8 cellular contexts compared by ENCODE assay signal in genomic region chr10:27100800-27101347, GRCh38. TPM values are rescaled to one million over a fixed set of nuclear protein-coding genes. Genes with fewer than 3 reads are reported as not detected.
A peak's percentile ranks its signal among the peaks of the same experiment; 100 is the strongest.
DNase-seq lines count a peak whose midpoint lies in the region; ATAC-seq and TF ChIP-seq lines count a peak whose summit lies in the region.

No MANE protein-coding gene starts in this region.

- H3F3A ChIP-seq in PC-9 (ENCODE audit: insufficient read depth, low read depth) = no peaks in the 10 kb centered on the region

- H3K4me2 ChIP-seq in PC-9 = peak overlapping the region; percentile 94

- H3K79me2 ChIP-seq in PC-9 (ENCODE audit: low read depth) = peaks cover 13% of the 10 kb centered on the region; the same call in 1 of the 2 replicates

- WGBS in suprapubic skin = 49% methylated on average over 14 of the region's 14 CpGs

- CTCF ChIA-PET in PC-9 (lab: Charles Lee) = no interaction called here

- H3K27me3 ChIP-seq in PC-9 (ENCODE audit: insufficient read depth, low read depth) (no peaks in the 10 kb centered on the region), lower lobe of right lung (ENCODE audit: low read depth) (no peaks in the 10 kb centered on the region), suprapubic skin (no peaks in the 10 kb centered on the region)

- DNase-seq in DMS53 (lab: John Stamatoyannopoulos, UW) (peak; percentile 70), DMS53 treated with DMSO at 0.1 percent for 48 hours (lab: John Stamatoyannopoulos, UW; ENCODE audit: unreplicated experiment) (no peak), PC-9 (peak in 1 of 2 experiments; percentile 2), cardiac fibroblast (ENCODE audit: low read depth in 2 of 2) (no peak), lower lobe of right lung (no peak), suprapubic skin (ENCODE audit: low spot score in 2 of 2) (no peak), GF-D8 (lab: John Stamatoyannopoulos, UW) (no peak), NCI-H1105 (lab: John Stamatoyannopoulos, UW) (no peak)

- H3K9me3 ChIP-seq in PC-9 (ENCODE audit: insufficient read depth, low read depth) = no peaks in the 10 kb centered on the region
- H3K9me3 ChIP-seq in lower lobe of right lung = no peaks in the 10 kb centered on the region
- no peaks in the 10 kb centered on the region for H3K9me3 ChIP-seq in suprapubic skin

- POLR2A ChIA-PET in PC-9 (lab: Charles Lee; ENCODE audit: unreplicated experiment) = no interaction called here

- H4K20me1 ChIP-seq in PC-9 (ENCODE audit: insufficient read depth) = no peaks in the 10 kb centered on the region

- peak; percentile 3 to 32 for ATAC-seq in lower lobe of right lung

- H3K4me3 ChIP-seq in PC-9 (peak overlapping the region; percentile 81), cardiac fibroblast (replicated peaks in 1 of 2; ENCODE audit: low read depth in 2 of 2, low read length in 2 of 2) (peak overlapping the region; percentile 69 to 81), lower lobe of right lung (peak overlapping the region; percentile 86), suprapubic skin (peak overlapping the region; percentile 75)

- no peaks in the 10 kb centered on the region for H3K4me1 ChIP-seq in PC-9 (replicated peaks; ENCODE audit: insufficient read depth)
- H3K4me1 ChIP-seq in lower lobe of right lung = peaks cover 17% of the 10 kb centered on the region
- peaks cover 8% of the 10 kb centered on the region for H3K4me1 ChIP-seq in suprapubic skin

- intact Hi-C loops in PC-9 (cut with micrococcal nuclease; ENCODE audit: unreplicated experiment) (no loop called here), lower lobe of right lung (cut with DNase I) (no loop called here)

- TF ChIP-seq EP300 in suprapubic skin (IDR thresholded peaks at IDR 0.05) = no peak

- peak overlapping the region; percentile 95 for H2AFZ ChIP-seq in PC-9

- H3K9me2 ChIP-seq in PC-9 (ENCODE audit: insufficient read depth) = no peaks in the 10 kb centered on the region

- H3K36me3 ChIP-seq in PC-9 (ENCODE audit: low read depth) = no peaks in the 10 kb centered on the region
- H3K36me3 ChIP-seq in lower lobe of right lung = peaks cover 6% of the 10 kb centered on the region
- no peaks in the 10 kb centered on the region for H3K36me3 ChIP-seq in suprapubic skin

- TF ChIP-seq CTCF in PC-9 (conservative IDR thresholded peaks at IDR 0.05) (no peak), cardiac fibroblast (IDR thresholded peaks at IDR 0.05; ENCODE audit: low read depth, low read length) (no peak), lower lobe of right lung (IDR thresholded peaks at IDR 0.05) (no peak), suprapubic skin (IDR thresholded peaks at IDR 0.05) (no peak)

- H3K27ac ChIP-seq in PC-9 (no peak overlapping the region), lower lobe of right lung (peak overlapping the region; percentile 89), suprapubic skin (peak overlapping the region; percentile 91)

- no TSS peak for BruUV-seq in PC-9 (replicated peaks; lab: Mats Ljungman, UMichigan)

- TF ChIP-seq POLR2A in suprapubic skin (IDR thresholded peaks at IDR 0.05) = no peak

RNA-seq across cellular contexts. Expression of gene ANKRD26, which starts 0.6 kb away (rescaled TPM):
- 10.6 and 12.9 TPM in 2 replicates for total RNA-seq in PC-9 (2021)
- 7.5 TPM for total RNA-seq in lower lobe of right lung
- 10 to 100 TPM in 2 of 4 donors, 1 to 10 TPM in 2; 2.8 to 17.1 (median 7.9) TPM for total RNA-seq in suprapubic skin

RNA-seq across cellular contexts. Expression of gene YME1L1, which starts 53.3 kb away (rescaled TPM):
- total RNA-seq in PC-9 (2021) = 69.2 and 87.7 TPM in 2 replicates
- total RNA-seq in lower lobe of right lung = 78.7 TPM
- total RNA-seq in suprapubic skin = 10 to 100 TPM; 50.6 to 78.6 (median 56.7) TPM

RNA-seq across cellular contexts. Expression of gene MASTL, which starts 54.3 kb away (rescaled TPM):
- 13.0 and 17.4 TPM in 2 replicates for total RNA-seq in PC-9 (2021)
- total RNA-seq in lower lobe of right lung = 7.8 TPM
- 10 to 100 TPM in 2 of 4 donors, 1 to 10 TPM in 2; 7.2 to 13.0 (median 9.9) TPM for total RNA-seq in suprapubic skin
